8 cellular contexts compared by ENCODE assay signal in the genomic region with DNA sequence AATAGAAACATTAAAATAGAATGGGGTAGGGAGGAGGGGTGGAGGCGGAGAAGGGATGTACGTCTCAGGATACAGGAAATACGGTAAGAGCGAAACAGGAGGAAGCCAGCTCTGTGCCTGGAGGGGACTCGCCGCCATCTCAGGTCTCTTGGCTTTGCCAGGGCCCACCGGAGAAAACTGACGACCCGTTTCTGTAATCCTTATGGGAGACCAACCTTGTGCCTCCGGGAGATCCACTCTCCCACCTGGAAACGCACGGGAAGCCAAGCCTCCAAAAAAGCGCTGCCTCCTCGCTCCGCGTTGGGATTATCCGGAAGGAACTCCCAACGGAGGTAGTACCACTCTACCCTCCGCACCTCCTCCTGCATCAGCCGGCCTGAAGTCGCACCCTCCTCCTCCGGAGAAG. TPM values are rescaled to one million over a fixed set of nuclear protein-coding genes. Genes with fewer than 3 reads are reported as not detected.
DNase-seq lines count a peak whose midpoint lies in the region; ATAC-seq, FAIRE-seq and TF ChIP-seq lines count a peak whose summit lies in the region.

A gene with protein sequence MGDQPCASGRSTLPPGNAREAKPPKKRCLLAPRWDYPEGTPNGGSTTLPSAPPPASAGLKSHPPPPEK (plus strand): TSS at position 92 of the 406 bp plus-strand sequence. CDS start 111 bp downstream, at position 203.

- peak; percentile 26 to 75 for DNase-seq in A549 (ENCODE audit: low read depth in 1 of 2, low spot score in 1 of 2)
- peak; percentile 13 for DNase-seq in GM13977 (ENCODE audit: low spot score)
- peak; percentile 19 for DNase-seq in NCI-H226
- DNase-seq in activated CD4-positive, alpha-beta T cell treated with anti-CD3 and anti-CD28 coated beads, Interleukin-2, amount 50 U/mL, for 1 hour, result peak; percentile 3
- peak; percentile 75 for DNase-seq in endodermal cell
- peak; percentile 66 for DNase-seq in mesenchymal stem cell

- H3K27ac ChIP-seq in A549 (peak within 1 kb of the TSS; percentile 85 to 94), endodermal cell (ENCODE audit: low read depth, low read length) (no peak within 1 kb of the TSS), mesenchymal stem cell (ENCODE audit: low read length, poor library complexity, severe bottlenecking) (peak within 1 kb of the TSS; percentile 74)

- H3K27me3 ChIP-seq in endodermal cell (ENCODE audit: control insufficient read depth, insufficient read depth, low read length, poor library complexity, severe bottlenecking) (no peaks in the 10 kb centered on the region), mesenchymal stem cell (ENCODE audit: control insufficient read depth in 1 of 2, insufficient read depth in 1 of 2, low read length in 2 of 2) (peaks cover 0 to 21% of the 10 kb centered on the region in 2 experiments)

- POLR2A ChIA-PET in A549 (lab: Yijun Ruan, JAX), result no interaction called here

- TF ChIP-seq POLR2A in A549 (IDR thresholded peaks at IDR 0.05; ENCODE audit: low read length), result peak; percentile 62

- H2AFZ ChIP-seq in mesenchymal stem cell (ENCODE audit: low read depth, low read length), result no peak within 1 kb of the TSS

- 0 out of 3 replicates have a peak, but pooled peaks cover 4% of the 10 kb centered on the region for H3K4me1 ChIP-seq in A549
- no peaks in the 10 kb centered on the region for H3K4me1 ChIP-seq in endodermal cell (ENCODE audit: control insufficient read depth, insufficient read depth, low read length)
- no peaks in the 10 kb centered on the region for H3K4me1 ChIP-seq in mesenchymal stem cell (ENCODE audit: control insufficient read depth, insufficient read depth, low read depth, low read length)

- H3K27ac Mint-ChIP-seq in endodermal cell, result peak within 1 kb of the TSS; percentile 92
- peak within 1 kb of the TSS; percentile 85 for H3K27ac Mint-ChIP-seq in stimulated activated naive CD8-positive, alpha-beta T cell treated with anti-CD3 and anti-CD28 coated beads, Interleukin-15, Interleukin-2, amounts not matched to agents 100 ng/mL and 50 ng/mL, for 24 hours

- no peak for TF ChIP-seq RAD21 in A549 (conservative IDR thresholded peaks at IDR 0.05 in 1 of 2, IDR thresholded peaks at IDR 0.05 in 1 of 2)

- H3K18ac ChIP-seq in mesenchymal stem cell (ENCODE audit: low read depth in 1 of 2, low read length in 2 of 2), result peak within 1 kb of the TSS in 1 of 2 experiments; percentile 18

- no peak within 1 kb of the TSS for H3K14ac ChIP-seq in mesenchymal stem cell (ENCODE audit: low read length in 2 of 2)

- CTCF ChIA-PET in A549 (lab: Yijun Ruan, JAX), result interaction anchor here (0.6 to 4.3 kb wide), 2 partner anchors 283 to 448 kb away, joined by 3 to 39 read pairs; no protein-coding TSS in a partner anchor

- no peak within 1 kb of the TSS for H2BK120ac ChIP-seq in mesenchymal stem cell (ENCODE audit: low read depth, low read length)

- TF ChIP-seq EP300 in A549 (IDR thresholded peaks at IDR 0.05), result no peak

- no peak within 1 kb of the TSS for H3K23ac ChIP-seq in mesenchymal stem cell (ENCODE audit: low read length in 2 of 2)

- H3K4me2 ChIP-seq in A549 (peak within 1 kb of the TSS; percentile 79), mesenchymal stem cell (ENCODE audit: low read length, poor library complexity, severe bottlenecking) (peak within 1 kb of the TSS; percentile 58)

- H3K4me1 Mint-ChIP-seq in endodermal cell, result no peaks in the 10 kb centered on the region
- peaks cover 34% of the 10 kb centered on the region for H3K4me1 Mint-ChIP-seq in stimulated activated naive CD8-positive, alpha-beta T cell treated with anti-CD3 and anti-CD28 coated beads, Interleukin-15, Interleukin-2, amounts not matched to agents 100 ng/mL and 50 ng/mL, for 24 hours (ENCODE audit: low read depth)

- no peak within 1 kb of the TSS for H2AK5ac ChIP-seq in mesenchymal stem cell (ENCODE audit: low read length, severe bottlenecking)

- no peak within 1 kb of the TSS for H2BK12ac ChIP-seq in mesenchymal stem cell (ENCODE audit: low read length in 2 of 2)

- peak within 1 kb of the TSS; percentile 53 for H3K9ac ChIP-seq in endodermal cell (ENCODE audit: extremely low read depth, low read length, poor library complexity, severe bottlenecking)
- peak within 1 kb of the TSS; percentile 87 for H3K9ac ChIP-seq in mesenchymal stem cell (ENCODE audit: low read length)

- H3K9me3 Mint-ChIP-seq in endodermal cell, result peaks cover 27% of the 10 kb centered on the region
- no peaks in the 10 kb centered on the region for H3K9me3 Mint-ChIP-seq in stimulated activated naive CD8-positive, alpha-beta T cell treated with anti-CD3 and anti-CD28 coated beads, Interleukin-15, Interleukin-2, amounts not matched to agents 100 ng/mL and 50 ng/mL, for 24 hours

- H3K36me3 ChIP-seq in endodermal cell (ENCODE audit: control insufficient read depth, insufficient read depth, low read length) (peaks cover 6% of the 10 kb centered on the region), mesenchymal stem cell (ENCODE audit: control insufficient read depth in 1 of 2, insufficient read depth in 2 of 2, low read depth in 1 of 2, low read length in 2 of 2) (no peaks in the 10 kb centered on the region)

- peak within 1 kb of the TSS; percentile 85 for H3K4me3 Mint-ChIP-seq in endodermal cell
- peak within 1 kb of the TSS; percentile 92 for H3K4me3 Mint-ChIP-seq in stimulated activated naive CD8-positive, alpha-beta T cell treated with anti-CD3 and anti-CD28 coated beads, Interleukin-15, Interleukin-2, amounts not matched to agents 100 ng/mL and 50 ng/mL, for 24 hours

- no peak within 1 kb of the TSS for H4K91ac ChIP-seq in mesenchymal stem cell (ENCODE audit: low read length)

- peak within 1 kb of the TSS; percentile 26 for H2BK15ac ChIP-seq in mesenchymal stem cell (ENCODE audit: low read depth, poor library complexity, severe bottlenecking)

- TF ChIP-seq CTCF in A549 (IDR thresholded peaks at IDR 0.05) (no peak), GM13977 (IDR thresholded peaks at IDR 0.05; ENCODE audit: extremely low read depth, insufficient read depth, missing control alignments) (no peak), endodermal cell (conservative IDR thresholded peaks at IDR 0.05) (no peak)

- no peaks in the 10 kb centered on the region for H3K27me3 Mint-ChIP-seq in endodermal cell (ENCODE audit: insufficient read depth)
- no peaks in the 10 kb centered on the region for H3K27me3 Mint-ChIP-seq in stimulated activated naive CD8-positive, alpha-beta T cell treated with anti-CD3 and anti-CD28 coated beads, Interleukin-15, Interleukin-2, amounts not matched to agents 100 ng/mL and 50 ng/mL, for 24 hours

- peak within 1 kb of the TSS; percentile 57 for H2BK5ac ChIP-seq in mesenchymal stem cell (ENCODE audit: low read depth, low read length, poor library complexity, severe bottlenecking)

- peak; percentile 98 for ATAC-seq in A549
- peak; percentile 62 for ATAC-seq in HG02938 (IDR thresholded peaks at IDR 0.05; ENCODE audit: unreplicated experiment)

- peak; percentile 65 for FAIRE-seq in A549 (lab: Jason Lieb, UNC)

- peak within 1 kb of the TSS; percentile 19 for H4K8ac ChIP-seq in mesenchymal stem cell (ENCODE audit: low read length)

- WGBS in A549 (ENCODE audit: missing lambda C conversion rate), result under 1% methylated on average over 22 of the region's 22 CpGs
- 0% methylated on average over 2 to 21 of the region's 22 CpGs for WGBS in endodermal cell (ENCODE audit: insufficient coverage in 1 of 2, insufficient read length in 1 of 2), 2 experiments
- 0% methylated on average over 18 of the region's 22 CpGs for WGBS in mesenchymal stem cell

- no peaks in the 10 kb centered on the region for H3K9me3 ChIP-seq in A549
- no peaks in the 10 kb centered on the region for H3K9me3 ChIP-seq in endodermal cell (ENCODE audit: control insufficient read depth, low read length)
- no peaks in the 10 kb centered on the region for H3K9me3 ChIP-seq in mesenchymal stem cell (ENCODE audit: control insufficient read depth, low read length)

- no peak within 1 kb of the TSS for H3K4ac ChIP-seq in mesenchymal stem cell (ENCODE audit: low read depth in 1 of 2, low read length in 2 of 2)

- peak within 1 kb of the TSS; percentile 62 for H3K4me3 ChIP-seq in A549
- H3K4me3 ChIP-seq in endodermal cell (ENCODE audit: low read length), result peak within 1 kb of the TSS; percentile 89
- H3K4me3 ChIP-seq in mesenchymal stem cell (ENCODE audit: insufficient read depth in 1 of 2, low read depth in 1 of 2, low read length in 2 of 2), result peak within 1 kb of the TSS; percentile 55 to 83

- in situ Hi-C loops in GM13977 (cut with MboI; ENCODE audit: low pct_unique_long_range_greater_than_20kb, low sequenced_read_pairs, unreplicated experiment), result loop anchor here (25.0 kb wide), 3 partner anchors 167 to 992 kb away; a partner anchor contains a TSS

- no peaks in the 10 kb centered on the region for H3K79me1 ChIP-seq in mesenchymal stem cell (replicated peaks; ENCODE audit: low read length, poor library complexity, severe bottlenecking)

- peaks cover 6% of the 10 kb centered on the region for H3K36me3 Mint-ChIP-seq in endodermal cell (ENCODE audit: low read depth)
- H3K36me3 Mint-ChIP-seq in stimulated activated naive CD8-positive, alpha-beta T cell treated with anti-CD3 and anti-CD28 coated beads, Interleukin-15, Interleukin-2, amounts not matched to agents 100 ng/mL and 50 ng/mL, for 24 hours (ENCODE audit: low read depth), result no peaks in the 10 kb centered on the region

TF ChIP-seq in A549, 52 proteins besides CTCF, POLR2A, EP300 and RAD21 (continues in another document):
- TF ChIP-seq, protein P1, sequence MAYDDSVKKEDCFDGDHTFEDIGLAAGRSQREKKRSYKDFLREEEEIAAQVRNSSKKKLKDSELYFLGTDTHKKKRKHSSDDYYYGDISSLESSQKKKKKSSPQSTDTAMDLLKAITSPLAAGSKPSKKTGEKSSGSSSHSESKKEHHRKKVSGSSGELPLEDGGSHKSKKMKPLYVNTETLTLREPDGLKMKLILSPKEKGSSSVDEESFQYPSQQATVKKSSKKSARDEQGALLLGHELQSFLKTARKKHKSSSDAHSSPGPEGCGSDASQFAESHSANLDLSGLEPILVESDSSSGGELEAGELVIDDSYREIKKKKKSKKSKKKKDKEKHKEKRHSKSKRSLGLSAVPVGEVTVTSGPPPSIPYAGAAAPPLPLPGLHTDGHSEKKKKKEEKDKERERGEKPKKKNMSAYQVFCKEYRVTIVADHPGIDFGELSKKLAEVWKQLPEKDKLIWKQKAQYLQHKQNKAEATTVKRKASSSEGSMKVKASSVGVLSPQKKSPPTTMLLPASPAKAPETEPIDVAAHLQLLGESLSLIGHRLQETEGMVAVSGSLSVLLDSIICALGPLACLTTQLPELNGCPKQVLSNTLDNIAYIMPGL (CRISPR knock-in tag; IDR thresholded peaks at IDR 0.05; ENCODE audit: borderline replicate concordance), result no peak

RNA-seq across cellular contexts. Expression of the gene that starts here (rescaled TPM):
- polyA plus RNA-seq in A549 (2011; rRNA removed), result 64.8 and 72.8 TPM in 2 replicates
- 51.2 and 54.2 TPM in 2 replicates for polyA plus RNA-seq in A549 (2012; cell fraction: cytosol; rRNA removed)
- polyA plus RNA-seq in A549 (2012; cell fraction: nucleus; rRNA removed), result 14.7 and 18.1 TPM in 2 replicates
- 41.8 to 48.0 TPM (median 47.3 TPM) in 3 replicates for polyA plus RNA-seq in A549 (2017; fragmentation: RNase III; extraction: RNeasy Plus Mini Kit Qiagen cat#74134 plus additional on column Dnase treatment)
- polyA minus RNA-seq in A549 (2011; rRNA and poly(A)+ RNA removed), result 28.7 and 31.5 TPM in 2 replicates
- total RNA-seq in endodermal cell, result 10 to 100 TPM; 64.2 to 83.5 TPM
- 75.6 TPM for polyA plus RNA-seq in endodermal cell (2013, experiment 1 of 2)
- 66.6 TPM for polyA plus RNA-seq in endodermal cell (2013, experiment 2 of 2)
- 125 TPM for polyA plus RNA-seq in mesenchymal stem cell (2013, experiment 1 of 2)
- polyA plus RNA-seq in mesenchymal stem cell (2013, experiment 2 of 2), result 135 TPM

Comparison
In these comparisons a context has a peak if more than half of its experiments do, and no peak if none do; other contexts are left out.
1. DNase-seq: peak in every context shown above with its lines; median percentile 75 in endodermal cell; 66 in mesenchymal stem cell; 50 in A549; 19 in NCI-H226; 13 in GM13977; 3 in activated CD4-positive, alpha-beta T cell treated with anti-CD3 and anti-CD28 coated beads, Interleukin-2, amount 50 U/mL, for 1 hour.